In the genomic region with DNA sequence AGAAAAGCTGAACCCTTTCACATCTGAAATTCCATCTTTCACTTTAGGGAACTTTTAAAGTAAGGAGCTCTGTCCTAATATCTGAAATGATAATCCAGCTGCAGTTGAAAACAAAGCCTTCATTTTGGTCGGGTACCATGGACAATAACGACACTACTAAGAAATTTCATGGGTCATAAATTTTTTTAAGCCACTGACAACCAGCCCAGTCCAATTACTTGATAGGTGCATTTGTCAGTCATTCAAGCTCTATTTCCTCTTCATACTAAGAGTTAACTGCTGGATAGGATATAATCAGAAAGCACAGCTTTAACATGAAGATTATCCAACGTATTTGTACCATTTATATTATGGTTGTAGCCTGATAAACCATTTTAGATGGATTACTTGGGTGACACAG, we compare ENCODE assay signal across 3 cellular contexts.
"Had no signal": no experiment of that assay in that cellular context is flagged by ENCODE, and none has a peak within 500 bp of the region (broad histone marks: within the 10 kb centered on the region; RNA-seq: fewer than 3 reads in every experiment).

No MANE protein-coding gene starts in this region.

- H3K27ac ChIP-seq: testis had no signal

- H3K9me3 ChIP-seq: testis had no signal

- H3K4me3 ChIP-seq: testis had no signal

- ATAC-seq: activated T-cell treated with anti-CD3 and anti-CD28 coated beads, Interleukin-2, amount 50 U/mL, for 4 hours; natural killer cell treated with Interleukin-12 subunit alpha and Interleukin-12 subunit beta and Interleukin-15 and Interleukin-18, amount 100 ng/mL, for 72 hours had no signal

- H3K27me3 ChIP-seq: testis had no signal

- H3K4me1 ChIP-seq: testis had no signal
